In the genomic region with DNA sequence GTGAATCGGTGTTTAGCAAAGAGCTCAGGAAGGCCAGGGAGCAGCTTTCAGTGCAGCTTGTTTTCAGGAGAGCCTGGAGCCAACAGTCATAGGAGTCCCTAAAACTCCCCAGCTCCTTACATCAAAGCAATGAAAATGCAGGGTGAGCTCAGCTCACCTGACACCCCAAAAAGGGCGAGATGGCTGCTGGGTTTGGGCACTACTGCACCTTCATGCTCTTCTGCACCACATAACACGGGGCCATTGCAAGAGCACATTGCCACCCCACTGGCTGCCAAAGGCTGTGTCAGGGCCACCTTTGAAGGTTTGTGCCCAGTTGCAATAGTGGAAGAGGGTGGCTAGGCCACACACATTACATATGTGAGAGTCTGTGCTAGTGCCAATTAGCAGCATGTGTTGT, we compare ENCODE assay signal across 9 cellular contexts.
"Had no signal": no experiment of that assay in that cellular context is flagged by ENCODE, and none has a peak within 500 bp of the region (broad histone marks: within the 10 kb centered on the region; RNA-seq: fewer than 3 reads in every experiment).

No MANE protein-coding gene starts in this region.

- ATAC-seq: GM23338, HCT116 had no signal

- H3K4me1 ChIP-seq: HAP-1 had no signal

- DNase-seq: GM23248, GOT3, H7, H9, HCEC 1CT, HFFc6 had no signal

- H3K27ac ChIP-seq: GM23248 had no signal

- H3K9me3 ChIP-seq: HAP-1 had no signal

- H3K36me3 ChIP-seq: HAP-1 had no signal

- H3K4me3 Mint-ChIP-seq: GM23338, H9, HFFc6 had no signal

- H3K27ac Mint-ChIP-seq: GM23338, H9, HFFc6 had no signal

- H3K4me3 ChIP-seq: GM23248, GM23338, HAP-1 had no signal

- H3K9me3 Mint-ChIP-seq: GM23338, H9, HFFc6 had no signal
